In genomic region chr22:45602824-45603301, GRCh38 we compare ENCODE assay signal across 9 cellular contexts.
DNase-seq lines count a peak whose midpoint lies in the region; ATAC-seq, FAIRE-seq and TF ChIP-seq lines count a peak whose summit lies in the region.
"Had no signal": no experiment of that assay in that cellular context is flagged by ENCODE, and none has a peak within 500 bp of the region (broad histone marks: within the 10 kb centered on the region; RNA-seq: fewer than 3 reads in every experiment).

No MANE protein-coding gene starts in this region.

- H3K4me3 Mint-ChIP-seq in naive thymus-derived CD8-positive, alpha-beta T cell = no peak overlapping the region

- CTCF ChIA-PET in K562 (lab: Yijun Ruan, JAX; ENCODE audit: low intra/inter-chr PET ratio) = no interaction called here

- peak; percentile 99 for ATAC-seq in K562
- no peak for ATAC-seq in naive thymus-derived CD8-positive, alpha-beta T cell

- H3K9ac ChIP-seq in K562 (ENCODE audit: insufficient read depth in 1 of 2, low read depth in 2 of 2, low read length in 2 of 2) = 0 out of 4 replicates have a peak overlapping the region, but pooled peaks of 1 of the 2 experiments have one; percentile 4

- H3K27ac ChIP-seq in K562 (ENCODE audit: extremely low read depth, low read depth, low read length) = no peak overlapping the region
- no peak overlapping the region for H3K27ac ChIP-seq in osteoblast (ENCODE audit: low read depth, low read length)

- TF ChIP-seq CTCF in K562 (IDR thresholded peaks at IDR 0.05 in 2 of 3, conservative IDR thresholded peaks at IDR 0.05 in 1 of 3; ENCODE audit: insufficient read depth in 2 of 3, low read depth in 1 of 3, low read length in 3 of 3) = no peak
- no peak for TF ChIP-seq CTCF in osteoblast (IDR thresholded peaks at IDR 0.05; ENCODE audit: extremely low read depth, low read depth, low read length)
- no peak for TF ChIP-seq CTCF in GM13976 (IDR thresholded peaks at IDR 0.05; ENCODE audit: borderline replicate concordance, control extremely low read depth, extremely low read depth, insufficient read depth, missing control alignments)

- H3K4me3 ChIP-seq in K562 (no peak overlapping the region), osteoblast (ENCODE audit: insufficient read depth, low read length) (no peak overlapping the region)

- no peak for TF ChIP-seq RAD21 in K562 (CRISPR knock-in tag; conservative IDR thresholded peaks at IDR 0.05 in 1 of 2, IDR thresholded peaks at IDR 0.05 in 1 of 2)

- H3K36me3 ChIP-seq in K562 (ENCODE audit: control insufficient read depth, insufficient read depth, low read length) (no peaks in the 10 kb centered on the region), osteoblast (ENCODE audit: insufficient read depth, low read length) (no peaks in the 10 kb centered on the region)

- H3K4me2 ChIP-seq in K562 (ENCODE audit: insufficient read depth, low read length) (peak overlapping the region; percentile 51), osteoblast (ENCODE audit: insufficient read depth, low read length) (no peak overlapping the region)

- H2AFZ ChIP-seq in K562 (ENCODE audit: low read depth, low read length) (peak overlapping the region; percentile 75), osteoblast (ENCODE audit: low read length) (no peak overlapping the region)

- H3K9me3 ChIP-seq in K562 (replicated peaks; ENCODE audit: control insufficient read depth, insufficient read depth, low read depth, low read length) = no peaks in the 10 kb centered on the region
- H3K9me3 ChIP-seq in osteoblast (ENCODE audit: low read depth, low read length) = no peaks in the 10 kb centered on the region

- in situ Hi-C loops in K562 (cut with MboI) (no loop called here), GM13976 (cut with MboI; ENCODE audit: low sequenced_read_pairs, unreplicated experiment) (no loop called here)

- H3K27ac Mint-ChIP-seq in naive thymus-derived CD8-positive, alpha-beta T cell = no peak overlapping the region

- no TSS peak for BruUV-seq in K562 (replicated peaks; lab: Mats Ljungman, UMichigan)

- H3K9me1 ChIP-seq in K562 (ENCODE audit: control insufficient read depth, insufficient read depth, low read length) = no peaks in the 10 kb centered on the region

- peak; percentile 74 for DNase-seq in GM03348 (ENCODE audit: low spot score)
- DNase-seq in NCI-H2227 (lab: John Stamatoyannopoulos, UW; ENCODE audit: unreplicated experiment) = peak; percentile 82
- peak; percentile 75 to 89 (median 88) for DNase-seq in K562 (ENCODE audit: extremely low read depth in 1 of 4, low spot score in 3 of 4)
- peak; percentile 90 for DNase-seq in osteoblast (ENCODE audit: insufficient read length, low spot score, missing footprints)
- DNase-seq in NK-92 (lab: John Stamatoyannopoulos, UW; ENCODE audit: unreplicated experiment) = no peak
- DNase-seq in naive thymus-derived CD8-positive, alpha-beta T cell = no peak
- no peak for DNase-seq in SKM-1 (lab: John Stamatoyannopoulos, UW; ENCODE audit: unreplicated experiment)
- DNase-seq in GM13976 (ENCODE audit: low spot score) = no peak
- DNase-seq: stimulated activated CD4-positive, alpha-beta T cell treated with anti-CD3 and anti-CD28 coated beads, Interleukin-12 subunit alpha, Interleukin-12 subunit beta, amount 100 ng/mL, for 4 hours had no signal

- H3K4me1 ChIP-seq in K562 (replicated peaks in 1 of 2; ENCODE audit: control insufficient read depth in 2 of 2, insufficient read depth in 2 of 2, low read length in 2 of 2) (peaks cover 4 to 5% of the 10 kb centered on the region in 2 experiments; a peak in 2 of 5 replicates), osteoblast (ENCODE audit: insufficient read depth, low read length) (peaks cover 22% of the 10 kb centered on the region)

- no peaks in the 10 kb centered on the region for H3K36me3 Mint-ChIP-seq in naive thymus-derived CD8-positive, alpha-beta T cell

- H3K27me3 Mint-ChIP-seq in naive thymus-derived CD8-positive, alpha-beta T cell = peaks cover 0 to 15% (median 3%) of the 10 kb centered on the region in 5 donors

- POLR2A ChIA-PET in K562 (lab: Yijun Ruan, JAX) = interaction anchor here (0.6 kb wide), 1 partner anchor 159 kb away, joined by 3 read pairs; no protein-coding TSS in a partner anchor
- POLR2A ChIA-PET in naive thymus-derived CD8-positive, alpha-beta T cell (lab: Charles Lee) = no interaction called here

- no peaks in the 10 kb centered on the region for H3K9me3 Mint-ChIP-seq in naive thymus-derived CD8-positive, alpha-beta T cell

- intact Hi-C loops in K562 (cut with micrococcal nuclease) = no loop called here

- H3K4me1 Mint-ChIP-seq in naive thymus-derived CD8-positive, alpha-beta T cell = peaks cover 0 to 17% (median 4%) of the 10 kb centered on the region in 4 donors

- peak; percentile 78 for FAIRE-seq in K562 (lab: Jason Lieb, UNC)

- H3K27me3 ChIP-seq in K562 (ENCODE audit: control insufficient read depth in 2 of 2, insufficient read depth in 2 of 2, low read length in 2 of 2) (peaks cover 0 to 7% of the 10 kb centered on the region in 2 experiments; a peak in 2 of 5 replicates), osteoblast (ENCODE audit: insufficient read depth, low read length) (no peaks in the 10 kb centered on the region)

- 14% methylated on average over 13 of the region's 15 CpGs for WGBS in K562 (ENCODE audit: insufficient coverage, low coverage, missing lambda C conversion rate)

- no peak for TF ChIP-seq POLR2A in K562 (conservative IDR thresholded peaks at IDR 0.05)

- H3K79me2 ChIP-seq in K562 (ENCODE audit: control insufficient read depth, insufficient read depth, low read length) (no peaks in the 10 kb centered on the region), osteoblast (ENCODE audit: insufficient read depth, low read length) (no peaks in the 10 kb centered on the region)

- H4K20me1 ChIP-seq in K562 (replicated peaks; ENCODE audit: control insufficient read depth, insufficient read depth, low read length) = no peaks in the 10 kb centered on the region
- no peaks in the 10 kb centered on the region for H4K20me1 ChIP-seq in osteoblast (ENCODE audit: insufficient read depth, low read length)

- no peak for TF ChIP-seq EP300 in K562 (IDR thresholded peaks at IDR 0.05; ENCODE audit: low read length)

TF ChIP-seq in K562, 482 proteins besides CTCF, POLR2A, EP300 and RAD21:
- TF ChIP-seq STAT5B (CRISPR knock-in tag; IDR thresholded peaks at IDR 0.05) (no peak), L3MBTL2 (IDR thresholded peaks at IDR 0.05) (peak; percentile 54; the same call in 1 of the 2 replicates), E2F6 (IDR thresholded peaks at IDR 0.05; ENCODE audit: borderline replicate concordance in 1 of 2, extremely low read depth in 1 of 2, insufficient read depth in 1 of 2, insufficient read length in 1 of 2, low read depth in 1 of 2, low read length in 1 of 2, poor library complexity in 1 of 2, severe bottlenecking in 1 of 2) (peak in 1 of 2 experiments; percentile 25), ZNF277 (CRISPR knock-in tag; IDR thresholded peaks at IDR 0.05; ENCODE audit: borderline replicate concordance) (no peak), ATF7 (IDR thresholded peaks at IDR 0.05) (no peak), FOS (IDR thresholded peaks at IDR 0.05; ENCODE audit: extremely low read depth, insufficient read length) (peak; percentile 83), NFYB (IDR thresholded peaks at IDR 0.05; ENCODE audit: extremely low read depth, insufficient read length) (peak; percentile 89), EP400 (IDR thresholded peaks at IDR 0.05) (no peak), USF2 (CRISPR knock-in tag; IDR thresholded peaks at IDR 0.05) (peak; percentile 93), USF1 (CRISPR knock-in tag; IDR thresholded peaks at IDR 0.05) (peak; percentile 86), SAFB (IDR thresholded peaks at IDR 0.05; ENCODE audit: borderline replicate concordance, low read depth, low read length) (no peak), RAD51 (IDR thresholded peaks at IDR 0.05; ENCODE audit: borderline replicate concordance, low read depth) (peak; percentile 79), RBM14 (IDR thresholded peaks at IDR 0.05; ENCODE audit: borderline replicate concordance, insufficient read depth, low read depth, low read length) (no peak), RBM25 (IDR thresholded peaks at IDR 0.05; ENCODE audit: low read depth, low read length, severe bottlenecking) (peak; percentile 35), ZNF384 (IDR thresholded peaks at IDR 0.05; ENCODE audit: low read depth, low read length) (peak; percentile 92)

Comparison
In these comparisons a context has a peak if more than half of its experiments do, and no peak if none do; other contexts are left out.
1. DNase-seq: peak in GM03348 (single experiment), NCI-H2227 (single experiment), K562 (4 of 4) and osteoblast (single experiment); none in NK-92 (single experiment), naive thymus-derived CD8-positive, alpha-beta T cell (0 of 10), SKM-1 (single experiment) and GM13976 (single experiment).